ENCODE assay signal across 8 cellular contexts in the genomic region with DNA sequence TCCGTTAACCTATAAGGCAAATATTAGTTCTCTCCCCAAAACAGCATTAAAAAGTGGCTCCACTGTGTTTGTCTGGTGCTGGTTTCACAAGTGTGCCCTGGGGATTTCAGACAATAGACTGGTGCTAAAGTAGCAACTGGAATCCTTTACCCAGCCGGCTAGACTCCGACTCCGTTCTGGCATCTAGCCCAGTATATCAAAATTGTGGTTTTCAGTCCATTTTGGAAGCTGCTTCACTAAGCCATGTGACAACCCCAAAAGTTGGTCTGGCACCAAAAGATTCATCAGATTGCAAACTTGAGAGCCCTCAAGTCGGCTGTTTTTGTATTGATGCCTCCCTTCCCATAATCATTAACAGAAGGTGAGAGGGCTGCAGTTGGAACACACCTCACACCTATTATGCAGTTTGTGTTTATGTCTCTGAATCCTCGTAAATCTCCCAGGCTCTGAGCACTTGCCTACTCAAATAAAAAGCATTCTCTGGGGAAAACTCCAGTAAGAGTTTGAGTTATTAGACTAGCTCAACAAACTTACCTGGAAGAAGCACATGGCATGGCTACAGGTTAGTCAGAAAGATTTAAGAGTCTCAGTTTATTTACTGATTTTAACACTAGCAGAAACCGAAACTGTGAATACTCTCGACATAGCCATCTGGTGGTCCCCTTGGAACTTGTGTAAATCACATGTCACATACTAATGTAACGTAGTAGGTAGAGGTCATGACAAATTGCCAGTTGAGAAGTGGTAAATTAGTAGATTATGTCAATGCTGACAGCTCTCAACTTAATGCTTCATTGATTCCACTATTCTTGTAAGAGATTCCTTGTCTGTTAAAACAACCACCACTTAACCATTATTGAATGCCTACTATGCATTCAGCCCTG. TPM values are rescaled to one million over a fixed set of nuclear protein-coding genes. Genes with fewer than 3 reads are reported as not detected.
DNase-seq lines count a peak whose midpoint lies in the region; ATAC-seq and TF ChIP-seq lines count a peak whose summit lies in the region.

No MANE protein-coding gene starts in this region.

- peaks cover 4% of the 10 kb centered on the region for H3K9me3 Mint-ChIP-seq in progenitor cell of endocrine pancreas (ENCODE audit: low read depth)

- TF ChIP-seq CTCF in progenitor cell of endocrine pancreas (IDR thresholded peaks at IDR 0.05; ENCODE audit: unreplicated experiment) = peak; percentile 7

- peak overlapping the region; percentile 50 for H3K4me3 Mint-ChIP-seq in progenitor cell of endocrine pancreas (ENCODE audit: low read depth)

- H3K27me3 ChIP-seq in SJSA1 (replicated peaks) = no peaks in the 10 kb centered on the region

- H3K36me3 ChIP-seq in SJSA1 = no peaks in the 10 kb centered on the region

- peaks cover 20% of the 10 kb centered on the region for H3K4me1 ChIP-seq in SJSA1 (replicated peaks)

- peak overlapping the region; percentile 86 for H3K27ac Mint-ChIP-seq in progenitor cell of endocrine pancreas

- no peaks in the 10 kb centered on the region for H3K9me3 ChIP-seq in SJSA1 (replicated peaks)

- no peak overlapping the region for H3K4me3 ChIP-seq in SJSA1

- H3K27me3 Mint-ChIP-seq in progenitor cell of endocrine pancreas = peaks cover 3% of the 10 kb centered on the region

- H3K4me1 Mint-ChIP-seq in progenitor cell of endocrine pancreas (ENCODE audit: low read depth) = peaks cover 16% of the 10 kb centered on the region

- peak; percentile 92 for ATAC-seq in GM21529 (IDR thresholded peaks at IDR 0.05; ENCODE audit: unreplicated experiment)

- intact Hi-C loops in cardiac septum (cut with DNase I) = no loop called here

- no peak overlapping the region for H3K27ac ChIP-seq in SJSA1

- DNase-seq in D341Med (ENCODE audit: low spot score) = peak; percentile 51
- peak; percentile 22 for DNase-seq in HK-2 (ENCODE audit: unreplicated experiment)
- DNase-seq in SJSA1 (ENCODE audit: low read depth in 1 of 2, low spot score in 2 of 2) = peak; percentile 57 to 61
- no peak for DNase-seq in progenitor cell of endocrine pancreas (ENCODE audit: low spot score, unreplicated experiment)
- DNase-seq in midbrain (lab: John Stamatoyannopoulos, UW) = no peak
- DNase-seq in GOT3 (lab: John Stamatoyannopoulos, UW) = no peak
- no peak for DNase-seq in cardiac septum (ENCODE audit: low spot score)

- no peaks in the 10 kb centered on the region for H3K36me3 Mint-ChIP-seq in progenitor cell of endocrine pancreas (ENCODE audit: insufficient read depth)

RNA-seq across cellular contexts. Expression of gene WNT16, which starts 14.8 kb away (rescaled TPM):
- not detected in 2 replicates for total RNA-seq in SJSA1 (2014; rRNA removed; shearing (Covaris generic))
- total RNA-seq in progenitor cell of endocrine pancreas = not detected in 2 replicates
- 0.11 TPM for total RNA-seq in cardiac septum

Comparison
In these comparisons a context has a peak if more than half of its experiments do, and no peak if none do; other contexts are left out.
1. DNase-seq: peak in D341Med (single experiment), HK-2 (single experiment) and SJSA1 (2 of 2); none in progenitor cell of endocrine pancreas (single experiment), midbrain (single experiment), GOT3 (single experiment) and cardiac septum (single experiment).